ENCODE assay signal across 15 cellular contexts in genomic region chr9:22395585-22396205, GRCh38. TPM values are rescaled to one million over a fixed set of nuclear protein-coding genes. Genes with fewer than 3 reads are reported as not detected.
DNase-seq lines count a peak whose midpoint lies in the region; ATAC-seq and TF ChIP-seq lines count a peak whose summit lies in the region.
"Had no signal": no experiment of that assay in that cellular context is flagged by ENCODE, and none has a peak within 500 bp of the region (broad histone marks: within the 10 kb centered on the region; RNA-seq: fewer than 3 reads in every experiment).

No MANE protein-coding gene starts in this region.

- TF ChIP-seq CTCF in AG10803 (conservative IDR thresholded peaks at IDR 0.05; ENCODE audit: low read length) (no peak), fibroblast of pulmonary artery (IDR thresholded peaks at IDR 0.05; ENCODE audit: low read length, missing control alignments) (no peak), vagina (IDR thresholded peaks at IDR 0.05) (no peak)

- DNase-seq in AG10803 (ENCODE audit: low read depth) (peak; percentile 11), HT-29 (ENCODE audit: low spot score) (peak; percentile 26), fibroblast of pulmonary artery (ENCODE audit: low read depth) (peak; percentile 3), vagina (ENCODE audit: extremely low spot score in 2 of 2) (no peak), cerebellum (ENCODE audit: low spot score) (no peak), NAMALWA (ENCODE audit: low spot score) (no peak), NCI-H2029 treated with DMSO at 0.1 percent for 48 hours (lab: John Stamatoyannopoulos, UW) (no peak)
- DNase-seq: Caco-2, left ventricle myocardium superior, MV-4-11, SHP77, substantia nigra had no signal

- H3K4me1 ChIP-seq in vagina, result no peaks in the 10 kb centered on the region
- H3K4me1 ChIP-seq: Caco-2, HAP-1 had no signal

- no peaks in the 10 kb centered on the region for H3K36me3 ChIP-seq in vagina
- H3K36me3 ChIP-seq: HAP-1 had no signal

- intact Hi-C loops in vagina (cut with DNase I), result no loop called here

- H3K27ac ChIP-seq in vagina, result no peak overlapping the region

- no peaks in the 10 kb centered on the region for H3K9me3 ChIP-seq in vagina
- H3K9me3 ChIP-seq: Caco-2, HAP-1 had no signal

- ATAC-seq in SK-N-SH treated with all-trans-retinoic acid at 6 μM for 48 hours, result peak; percentile 28; the same call in 1 of the 3 replicates
- ATAC-seq: left ventricle myocardium superior had no signal

- no peak overlapping the region for H3K4me3 ChIP-seq in AG10803 (ENCODE audit: low read length)
- no peak overlapping the region for H3K4me3 ChIP-seq in fibroblast of pulmonary artery (replicated peaks; ENCODE audit: low read depth, low read length)
- no peak overlapping the region for H3K4me3 ChIP-seq in vagina
- H3K4me3 ChIP-seq: HAP-1 had no signal

- H3K27me3 ChIP-seq in vagina, result no peaks in the 10 kb centered on the region

- TF ChIP-seq POLR2A in vagina (IDR thresholded peaks at IDR 0.05), result no peak

TF ChIP-seq in SK-N-SH treated with all-trans-retinoic acid at 6 μM for 48 hours, 23 proteins besides CTCF, POLR2A, EP300 and RAD21:
- no peak for TF ChIP-seq ISL1 (CRISPR knock-in tag; IDR thresholded peaks at IDR 0.05)

RNA-seq across cellular contexts. Expression of gene DMRTA1, which starts 50.9 kb away (rescaled TPM):
- total RNA-seq in HT-29 (2014; rRNA removed; shearing (Covaris generic)), result not detected in 2 replicates
- total RNA-seq in vagina, result 0.25 TPM
- total RNA-seq in cerebellum, result 0.91 TPM
- total RNA-seq: T-helper 2 cell treated with Interferon-gamma antibody and Interleukin-4, amounts not matched to agents 100 ng/mL and 5 ng/mL, for 36 hours had no signal

Comparison
In these comparisons a context has a peak if more than half of its experiments do, and no peak if none do; other contexts are left out.
1. DNase-seq: peak in AG10803 (single experiment), HT-29 (single experiment) and fibroblast of pulmonary artery (single experiment); none in vagina (0 of 2), cerebellum (single experiment), NAMALWA (single experiment) and NCI-H2029 treated with DMSO at 0.1 percent for 48 hours (single experiment).